In genomic region chr2:191037351-191037750, GRCh38 we compare ENCODE assay signal across 19 cellular contexts. TPM values are rescaled to one million over a fixed set of nuclear protein-coding genes. Genes with fewer than 3 reads are reported as not detected.
DNase-seq lines count a peak whose midpoint lies in the region; ATAC-seq and TF ChIP-seq lines count a peak whose summit lies in the region.
"Had no signal": no experiment of that assay in that cellular context is flagged by ENCODE, and none has a peak within 500 bp of the region (broad histone marks: within the 10 kb centered on the region; RNA-seq: fewer than 3 reads in every experiment).

No MANE protein-coding gene starts in this region.

- H3K27me3 ChIP-seq in CD8-positive, alpha-beta T cell (ENCODE audit: insufficient read depth, low read length): no peaks in the 10 kb centered on the region
- no peaks in the 10 kb centered on the region for H3K27me3 ChIP-seq in gastrocnemius medialis

- DNase-seq in T-helper 1 cell: no peak
- DNase-seq in CD8-positive, alpha-beta T cell: no peak
- DNase-seq in immature natural killer cell: no peak
- DNase-seq in gastrocnemius medialis: no peak
- no peak for DNase-seq in DMS79 (lab: John Stamatoyannopoulos, UW)
- no peak for DNase-seq in NCI-H1930 (lab: John Stamatoyannopoulos, UW)
- DNase-seq: activated CD4-positive, alpha-beta T cell treated with anti-CD3 and anti-CD28 coated beads, Interleukin-2, amount 50 U/mL, for 4 hours; aorta; central memory CD4-positive, alpha-beta T cell; mammary epithelial cell; NCI-H1417; NCI-H526; stimulated activated CD4-positive, alpha-beta T cell treated with anti-CD3 and anti-CD28 coated beads, Interleukin-12 subunit alpha, Interleukin-12 subunit beta, amount 100 ng/mL, for 4 hours; substantia nigra had no signal

- H3K4me1 Mint-ChIP-seq in T-helper 1 cell treated with Interleukin-12 subunit alpha and Interleukin-12 subunit beta and Interleukin-4 antibody, amounts not matched to agents 30 μg/mL and 1 μg/mL, for 36 hours (ENCODE audit: low read depth): peaks cover 50% of the 10 kb centered on the region
- H3K4me1 Mint-ChIP-seq in CD8-positive, alpha-beta T cell (ENCODE audit: low read depth): peaks cover 28% of the 10 kb centered on the region
- H3K4me1 Mint-ChIP-seq in activated T-helper 17 cell treated with anti-CD3 and anti-CD28 coated beads, Interleukin-2, amount 50 U/mL, for 72 hours: peaks cover 32% of the 10 kb centered on the region
- H3K4me1 Mint-ChIP-seq in immature natural killer cell: peaks cover 37 to 45% of the 10 kb centered on the region in 2 donors

- H3K4me1 ChIP-seq in CD8-positive, alpha-beta T cell (ENCODE audit: insufficient read depth, low read length): peaks cover 11% of the 10 kb centered on the region
- H3K4me1 ChIP-seq in gastrocnemius medialis: no peaks in the 10 kb centered on the region
- H3K4me1 ChIP-seq: HAP-1 had no signal

- no peak overlapping the region for H3K27ac ChIP-seq in CD8-positive, alpha-beta T cell (ENCODE audit: low read depth, low read length)
- H3K27ac ChIP-seq in gastrocnemius medialis: no peak overlapping the region
- H3K27ac ChIP-seq: 22Rv1, RWPE1 had no signal

- no peak for ATAC-seq in CD8-positive, alpha-beta T cell
- no peak for ATAC-seq in activated T-helper 17 cell treated with anti-CD3 and anti-CD28 coated beads, Interleukin-2, amount 50 U/mL, for 72 hours (replicated peaks)
- no peak for ATAC-seq in gastrocnemius medialis

- H3K27me3 Mint-ChIP-seq in T-helper 1 cell treated with Interleukin-12 subunit alpha and Interleukin-12 subunit beta and Interleukin-4 antibody, amounts not matched to agents 30 μg/mL and 1 μg/mL, for 36 hours (ENCODE audit: low read depth): no peaks in the 10 kb centered on the region
- no peaks in the 10 kb centered on the region for H3K27me3 Mint-ChIP-seq in CD8-positive, alpha-beta T cell (ENCODE audit: low read depth)
- no peaks in the 10 kb centered on the region for H3K27me3 Mint-ChIP-seq in activated T-helper 17 cell treated with anti-CD3 and anti-CD28 coated beads, Interleukin-2, amount 50 U/mL, for 72 hours
- peaks cover 0 to 4% (median 2%) of the 10 kb centered on the region in 3 donors for H3K27me3 Mint-ChIP-seq in immature natural killer cell (ENCODE audit: low read depth in 3 of 3)

- H3K4me3 ChIP-seq in CD8-positive, alpha-beta T cell (ENCODE audit: low read depth, low read length): no peak overlapping the region
- no peak overlapping the region for H3K4me3 ChIP-seq in gastrocnemius medialis
- H3K4me3 ChIP-seq: HAP-1 had no signal

- peak overlapping the region; percentile 91 for H3K27ac Mint-ChIP-seq in T-helper 1 cell treated with Interleukin-12 subunit alpha and Interleukin-12 subunit beta and Interleukin-4 antibody, amounts not matched to agents 30 μg/mL and 1 μg/mL, for 36 hours
- H3K27ac Mint-ChIP-seq in CD8-positive, alpha-beta T cell: peak overlapping the region; percentile 83
- H3K27ac Mint-ChIP-seq in activated T-helper 17 cell treated with anti-CD3 and anti-CD28 coated beads, Interleukin-2, amount 50 U/mL, for 72 hours: peak overlapping the region; percentile 87
- peak overlapping the region; percentile 85 to 96 (median 92) for H3K27ac Mint-ChIP-seq in immature natural killer cell

- H3K9me3 Mint-ChIP-seq in T-helper 1 cell treated with Interleukin-12 subunit alpha and Interleukin-12 subunit beta and Interleukin-4 antibody, amounts not matched to agents 30 μg/mL and 1 μg/mL, for 36 hours: no peaks in the 10 kb centered on the region
- no peaks in the 10 kb centered on the region for H3K9me3 Mint-ChIP-seq in CD8-positive, alpha-beta T cell
- no peaks in the 10 kb centered on the region for H3K9me3 Mint-ChIP-seq in activated T-helper 17 cell treated with anti-CD3 and anti-CD28 coated beads, Interleukin-2, amount 50 U/mL, for 72 hours
- H3K9me3 Mint-ChIP-seq in immature natural killer cell: no peaks in the 10 kb centered on the region

- peaks cover 69% of the 10 kb centered on the region for H3K36me3 Mint-ChIP-seq in T-helper 1 cell treated with Interleukin-12 subunit alpha and Interleukin-12 subunit beta and Interleukin-4 antibody, amounts not matched to agents 30 μg/mL and 1 μg/mL, for 36 hours (ENCODE audit: low read depth)
- H3K36me3 Mint-ChIP-seq in CD8-positive, alpha-beta T cell: peaks cover 83% of the 10 kb centered on the region
- H3K36me3 Mint-ChIP-seq in activated T-helper 17 cell treated with anti-CD3 and anti-CD28 coated beads, Interleukin-2, amount 50 U/mL, for 72 hours (ENCODE audit: low read depth): peaks cover 80% of the 10 kb centered on the region
- H3K36me3 Mint-ChIP-seq in immature natural killer cell: peaks cover 33 to 68% (median 49%) of the 10 kb centered on the region in 3 donors

- intact Hi-C loops in CD8-positive, alpha-beta T cell (cut with DNase I, micrococcal nuclease): no loop called here
- intact Hi-C loops in gastrocnemius medialis (cut with DNase I; ENCODE audit: low total_unique reads): no loop called here

- POLR2A ChIA-PET in CD8-positive, alpha-beta T cell (lab: Charles Lee): interaction anchor here (0.7 to 1.4 kb wide), 5 partner anchors 8 to 157 kb away, joined by 3 to 4 read pairs (median 3); no protein-coding TSS in a partner anchor

- H3K4me3 Mint-ChIP-seq in T-helper 1 cell treated with Interleukin-12 subunit alpha and Interleukin-12 subunit beta and Interleukin-4 antibody, amounts not matched to agents 30 μg/mL and 1 μg/mL, for 36 hours: peak overlapping the region; percentile 23
- no peak overlapping the region for H3K4me3 Mint-ChIP-seq in CD8-positive, alpha-beta T cell
- peak overlapping the region; percentile 66 for H3K4me3 Mint-ChIP-seq in activated T-helper 17 cell treated with anti-CD3 and anti-CD28 coated beads, Interleukin-2, amount 50 U/mL, for 72 hours
- H3K4me3 Mint-ChIP-seq in immature natural killer cell: peak overlapping the region in 2 of 5 donors; percentile 14 to 72

- H3K36me3 ChIP-seq in CD8-positive, alpha-beta T cell (ENCODE audit: insufficient read depth, low read length): peaks cover 68% of the 10 kb centered on the region
- no peaks in the 10 kb centered on the region for H3K36me3 ChIP-seq in gastrocnemius medialis
- H3K36me3 ChIP-seq: HAP-1 had no signal

- CTCF ChIA-PET in CD8-positive, alpha-beta T cell (lab: Charles Lee): interaction anchor here (1.0 to 5.5 kb wide), 3 partner anchors 14 to 118 kb away, joined by 4 to 36 read pairs (median 17); no protein-coding TSS in a partner anchor

- H3K9me3 ChIP-seq in CD8-positive, alpha-beta T cell (ENCODE audit: low read length): no peaks in the 10 kb centered on the region
- no peaks in the 10 kb centered on the region for H3K9me3 ChIP-seq in gastrocnemius medialis
- H3K9me3 ChIP-seq: HAP-1 had no signal

- no peak for TF ChIP-seq CTCF in CD8-positive, alpha-beta T cell (IDR thresholded peaks at IDR 0.05)
- no peak for TF ChIP-seq CTCF in gastrocnemius medialis (IDR thresholded peaks at IDR 0.05 in 4 of 5, conservative IDR thresholded peaks at IDR 0.05 in 1 of 5)

- in situ Hi-C loops in gastrocnemius medialis (cut with MboI; ENCODE audit: low sequenced_read_pairs in 4 of 4): no loop called here

- TF ChIP-seq POLR2A in gastrocnemius medialis (IDR thresholded peaks at IDR 0.05): no peak

RNA-seq across cellular contexts. Expression of gene STAT1, which starts 23.4 kb away (rescaled TPM):
- total RNA-seq in CD8-positive, alpha-beta T cell: 10 to 100 TPM; 66.7 to 69.9 TPM
- 100 to 1,000 TPM; 163 to 363 TPM for total RNA-seq in activated T-helper 17 cell treated with anti-CD3 and anti-CD28 coated beads, Interleukin-2, amount 50 U/mL, for 72 hours
- polyA plus RNA-seq in immature natural killer cell: 100 to 1,000 TPM in 1 of 3 donors, 10 to 100 TPM in 2; 79.4 to 121 (median 99.4) TPM
- 10 to 100 TPM; 23.0 to 36.9 (median 28.6) TPM for total RNA-seq in gastrocnemius medialis
